13 cellular contexts compared by ENCODE assay signal in genomic region chr5:171757853-171758535, GRCh38. TPM values are rescaled to one million over a fixed set of nuclear protein-coding genes. Genes with fewer than 3 reads are reported as not detected.
DNase-seq lines count a peak whose midpoint lies in the region; ATAC-seq and TF ChIP-seq lines count a peak whose summit lies in the region.
"Had no signal": no experiment of that assay in that cellular context is flagged by ENCODE, and none has a peak within 500 bp of the region (broad histone marks: within the 10 kb centered on the region; RNA-seq: fewer than 3 reads in every experiment).

No MANE protein-coding gene starts in this region.

- H3K4me1 ChIP-seq in neuronal stem cell (ENCODE audit: control insufficient read depth in 2 of 2, insufficient read depth in 1 of 2, low read depth in 1 of 2, low read length in 2 of 2), result no peaks in the 10 kb centered on the region
- H3K4me1 ChIP-seq: colonic mucosa, thyroid gland had no signal

- no peak overlapping the region for H2BK15ac ChIP-seq in neuronal stem cell (ENCODE audit: low read length)

- H3K4me3 ChIP-seq in AG04450 (ENCODE audit: low read depth, low read length) (no peak overlapping the region), foreskin fibroblast (ENCODE audit: low read depth in 1 of 2, low read length in 2 of 2) (no peak overlapping the region), neuronal stem cell (ENCODE audit: low read length in 2 of 2) (no peak overlapping the region), MG63 (no peak overlapping the region)
- H3K4me3 ChIP-seq: colonic mucosa, thyroid gland had no signal

- no CpG with 5 or more reads among the region's 4 CpGs for WGBS in neuronal stem cell (ENCODE audit: extremely low coverage in 2 of 2, insufficient read length in 2 of 2, insufficient replicate concordance in 1 of 2), 2 donors

- no peak for ATAC-seq in HG03442 (IDR thresholded peaks at IDR 0.05; ENCODE audit: unreplicated experiment)

- H2AK5ac ChIP-seq in neuronal stem cell (ENCODE audit: low read depth, low read length), result no peak overlapping the region

- CTCF ChIA-PET in AG04450 (lab: Charles Lee), result interaction anchor here (0.7 kb wide), 1 partner anchor 339 kb away, joined by 3 read pairs; no protein-coding TSS in a partner anchor

- no peak overlapping the region for H2BK120ac ChIP-seq in neuronal stem cell (ENCODE audit: low read depth, low read length)

- H4K8ac ChIP-seq in neuronal stem cell (ENCODE audit: low read depth, low read length), result no peak overlapping the region

- H2AFZ ChIP-seq in neuronal stem cell (ENCODE audit: low read length), result no peak overlapping the region

- H3K9me3 ChIP-seq in AG04450 (ENCODE audit: control insufficient read depth, insufficient read depth, low read length) (peaks cover 3% of the 10 kb centered on the region), neuronal stem cell (replicated peaks in 1 of 2; ENCODE audit: control insufficient read depth in 2 of 2, insufficient read depth in 1 of 2, low read depth in 1 of 2, low read length in 2 of 2) (no peaks in the 10 kb centered on the region), MG63 (peaks cover 22% of the 10 kb centered on the region)
- H3K9me3 ChIP-seq: colonic mucosa, thyroid gland had no signal

- H2BK5ac ChIP-seq in neuronal stem cell (ENCODE audit: low read length), result no peak overlapping the region

- H2BK12ac ChIP-seq in neuronal stem cell (ENCODE audit: low read length), result no peak overlapping the region

- no peaks in the 10 kb centered on the region for H3K79me1 ChIP-seq in neuronal stem cell (ENCODE audit: low read depth, low read length)

- POLR2A ChIA-PET in AG04450 (lab: Yijun Ruan, JAX), result no interaction called here

- no peak overlapping the region for H3K4me2 ChIP-seq in neuronal stem cell (ENCODE audit: insufficient read depth, low read length, poor library complexity, severe bottlenecking)

- H3K27ac ChIP-seq in AG04450 (ENCODE audit: low read depth, low read length) (peak overlapping the region; percentile 71), neuronal stem cell (replicated peaks; ENCODE audit: low read length) (no peak overlapping the region)
- H3K27ac ChIP-seq: colonic mucosa, HL-60, thyroid gland had no signal

- TF ChIP-seq CTCF in AG04450 (IDR thresholded peaks at IDR 0.05; ENCODE audit: low read depth, low read length) (no peak), foreskin fibroblast (IDR thresholded peaks at IDR 0.05; ENCODE audit: low read depth, low read length) (no peak)

- H3K4ac ChIP-seq in neuronal stem cell (ENCODE audit: low read length), result no peak overlapping the region

- H3K14ac ChIP-seq in neuronal stem cell (ENCODE audit: low read length), result no peak overlapping the region

- H3K36me3 ChIP-seq in neuronal stem cell (replicated peaks in 1 of 2; ENCODE audit: control insufficient read depth in 2 of 2, insufficient read depth in 2 of 2, low read length in 2 of 2) (no peaks in the 10 kb centered on the region), MG63 (no peaks in the 10 kb centered on the region)
- H3K36me3 ChIP-seq: colonic mucosa, thyroid gland had no signal

- DNase-seq in AG04450 (ENCODE audit: low read depth, low spot score) (peak; percentile 93), HCEC 1CT (peak; percentile 94), T1000 (lab: John Stamatoyannopoulos, UW) (peak; percentile 6), foreskin fibroblast (peak; percentile 88 to 92), NCI-H1105 (lab: John Stamatoyannopoulos, UW) (no peak), neuronal stem cell (ENCODE audit: low spot score) (no peak), MG63 (no peak)
- DNase-seq: colonic mucosa; stimulated activated CD4-positive, alpha-beta T cell treated with anti-CD3 and anti-CD28 coated beads, Interleukin-4, amount 100 ng/mL, for 24 hours; thyroid gland had no signal

- H3K23ac ChIP-seq in neuronal stem cell (ENCODE audit: low read depth, low read length, poor library complexity), result no peak overlapping the region

- no peak overlapping the region for H4K91ac ChIP-seq in neuronal stem cell (ENCODE audit: low read depth, low read length, poor library complexity)

- H3K9ac ChIP-seq in neuronal stem cell (ENCODE audit: low read depth, low read length, poor library complexity), result no peak overlapping the region

- H3K18ac ChIP-seq in neuronal stem cell (ENCODE audit: low read length), result no peak overlapping the region

- no peaks in the 10 kb centered on the region for H3K27me3 ChIP-seq in AG04450 (ENCODE audit: control insufficient read depth, insufficient read depth, low read length)
- H3K27me3 ChIP-seq in neuronal stem cell (ENCODE audit: control insufficient read depth in 3 of 3, insufficient read depth in 3 of 3, low read depth in 1 of 3, low read length in 3 of 3), result no peaks in the 10 kb centered on the region
- H3K27me3 ChIP-seq in MG63, result no peaks in the 10 kb centered on the region
- H3K27me3 ChIP-seq: colonic mucosa, thyroid gland had no signal

RNA-seq across cellular contexts. Expression of gene SMIM23, which starts 27.6 kb away (rescaled TPM):
- not detected in 2 replicates for polyA plus RNA-seq in AG04450 (2011; rRNA removed)
- polyA minus RNA-seq in AG04450 (2011; rRNA and poly(A)+ RNA removed), result not detected in 2 replicates
- not detected for polyA plus RNA-seq in neuronal stem cell (2013, experiment 1 of 2)
- polyA plus RNA-seq in neuronal stem cell (2013, experiment 2 of 2), result not detected
- not detected in 2 replicates for total RNA-seq in MG63 (2014; rRNA removed; shearing (Covaris generic); ENCODE audit: low replicate concordance)
- total RNA-seq: colonic mucosa, thyroid gland had no signal
- polyA plus RNA-seq: neural cell had no signal

Comparison
In these comparisons a context has a peak if more than half of its experiments do, and no peak if none do; other contexts are left out.
1. DNase-seq: peak in AG04450 (single experiment), HCEC 1CT (single experiment), T1000 (single experiment) and foreskin fibroblast (2 of 2); none in NCI-H1105 (single experiment), neuronal stem cell (single experiment) and MG63 (single experiment).